In genomic region chr3:186882881-186883685, GRCh38 we compare ENCODE assay signal across 8 cellular contexts. TPM values are rescaled to one million over a fixed set of nuclear protein-coding genes. Genes with fewer than 3 reads are reported as not detected.
DNase-seq lines count a peak whose midpoint lies in the region; ATAC-seq and TF ChIP-seq lines count a peak whose summit lies in the region.

No MANE protein-coding gene starts in this region.

- no peak overlapping the region for H2BK120ac ChIP-seq in mesendoderm (ENCODE audit: low read depth, low read length)
- H2BK120ac ChIP-seq in H9 (ENCODE audit: low read depth, low read length, poor library complexity, severe bottlenecking): no peak overlapping the region

- intact Hi-C loops in left colon (cut with DNase I, micrococcal nuclease): no loop called here

- no peak overlapping the region for H2BK15ac ChIP-seq in mesendoderm (replicated peaks; ENCODE audit: low read depth)
- no peak overlapping the region for H2BK15ac ChIP-seq in H9 (ENCODE audit: low read depth, low read length)

- no peaks in the 10 kb centered on the region for H3K27me3 Mint-ChIP-seq in activated naive CD4-positive, alpha-beta T cell treated with anti-CD3 and anti-CD28 coated beads, Interleukin-2, amount 10 ng/mL, durations not matched to agents 7 days and 5 days
- no peaks in the 10 kb centered on the region for H3K27me3 Mint-ChIP-seq in H9 (ENCODE audit: low read depth)

- H3K27ac Mint-ChIP-seq in activated naive CD4-positive, alpha-beta T cell treated with anti-CD3 and anti-CD28 coated beads, Interleukin-2, amount 10 ng/mL, durations not matched to agents 7 days and 5 days: peak overlapping the region; percentile 64
- H3K27ac Mint-ChIP-seq in H9: no peak overlapping the region

- peaks cover 1% of the 10 kb centered on the region for H3K36me3 Mint-ChIP-seq in activated naive CD4-positive, alpha-beta T cell treated with anti-CD3 and anti-CD28 coated beads, Interleukin-2, amount 10 ng/mL, durations not matched to agents 7 days and 5 days
- H3K36me3 Mint-ChIP-seq in H9 (ENCODE audit: insufficient read depth in 1 of 3, low read depth in 3 of 3): 0 out of 7 replicates have a peak, but pooled peaks cover 0 to 4% (median 0%) of the 10 kb centered on the region in 3 experiments

- no CpG with 5 or more reads among the region's 6 CpGs for WGBS in mesendoderm (ENCODE audit: extremely low coverage, insufficient coverage, low lambda C conversion rate)
- no CpG with 5 or more reads among the region's 6 CpGs for WGBS in H9 (ENCODE audit: extremely low coverage, insufficient read length, low lambda C conversion rate)

- no peaks in the 10 kb centered on the region for H3K27me3 ChIP-seq in mesendoderm (ENCODE audit: insufficient read depth, low read length, poor library complexity)
- no peaks in the 10 kb centered on the region for H3K27me3 ChIP-seq in H9 (ENCODE audit: insufficient read depth, low read length)

- H3K23ac ChIP-seq in mesendoderm (ENCODE audit: low read length) (no peak overlapping the region), H9 (ENCODE audit: insufficient read length, low read depth, low read length) (no peak overlapping the region)

- no peak overlapping the region for H3K4me3 Mint-ChIP-seq in activated naive CD4-positive, alpha-beta T cell treated with anti-CD3 and anti-CD28 coated beads, Interleukin-2, amount 10 ng/mL, durations not matched to agents 7 days and 5 days
- no peak overlapping the region for H3K4me3 Mint-ChIP-seq in H9

- H3K14ac ChIP-seq in H9 (ENCODE audit: insufficient read depth, low read length): no peak overlapping the region

- H3K9me3 ChIP-seq in H9 (ENCODE audit: control insufficient read depth, low read depth, low read length): no peaks in the 10 kb centered on the region

- H3K4ac ChIP-seq in mesendoderm (ENCODE audit: low read depth, low read length): no peak overlapping the region
- H3K4ac ChIP-seq in H9 (ENCODE audit: low read depth, low read length): no peak overlapping the region

- DNase-seq in AG10803 (ENCODE audit: low read depth): peak; percentile 57
- peak; percentile 66 for DNase-seq in NCI-H226
- DNase-seq in activated naive CD4-positive, alpha-beta T cell treated with anti-CD3 and anti-CD28 coated beads, Interleukin-2, amount 10 ng/mL, durations not matched to agents 7 days and 5 days: peak; percentile 40
- peak; percentile 45 for DNase-seq in mesendoderm
- DNase-seq in hippocampal formation (lab: John Stamatoyannopoulos, UW): no peak
- no peak for DNase-seq in left colon
- DNase-seq in H9: no peak

- H3K4me1 Mint-ChIP-seq in activated naive CD4-positive, alpha-beta T cell treated with anti-CD3 and anti-CD28 coated beads, Interleukin-2, amount 10 ng/mL, durations not matched to agents 7 days and 5 days: peaks cover 47% of the 10 kb centered on the region
- peaks cover 40 to 48% of the 10 kb centered on the region in 2 experiments for H3K4me1 Mint-ChIP-seq in H9

- no peak overlapping the region for H2BK20ac ChIP-seq in H9 (ENCODE audit: low read depth, low read length, poor library complexity, severe bottlenecking)

- H3K18ac ChIP-seq in mesendoderm (ENCODE audit: low read length): no peak overlapping the region
- no peak overlapping the region for H3K18ac ChIP-seq in H9 (ENCODE audit: insufficient read length, low read depth, low read length)

- H3K79me1 ChIP-seq in mesendoderm (ENCODE audit: low read length) (no peaks in the 10 kb centered on the region), H9 (ENCODE audit: insufficient read depth, low read depth, low read length, poor library complexity, severe bottlenecking) (no peaks in the 10 kb centered on the region)

- H4K8ac ChIP-seq in mesendoderm (ENCODE audit: low read depth, low read length) (no peak overlapping the region), H9 (replicated peaks; ENCODE audit: insufficient read length, low read depth, low read length) (no peak overlapping the region)

- CTCF ChIA-PET in activated naive CD4-positive, alpha-beta T cell treated with anti-CD3 and anti-CD28 coated beads, Interleukin-2, amount 10 ng/mL, durations not matched to agents 7 days and 5 days (lab: Charles Lee): interaction anchor here (1.9 kb wide), 1 partner anchor 33 kb away, joined by 6 read pairs; no protein-coding TSS in a partner anchor

- peaks cover 3% of the 10 kb centered on the region for H3K9me3 Mint-ChIP-seq in activated naive CD4-positive, alpha-beta T cell treated with anti-CD3 and anti-CD28 coated beads, Interleukin-2, amount 10 ng/mL, durations not matched to agents 7 days and 5 days
- H3K9me3 Mint-ChIP-seq in H9: peaks cover 3 to 4% of the 10 kb centered on the region in 2 experiments; a peak in 4 of 5 replicates

- H3K9ac ChIP-seq in mesendoderm (ENCODE audit: low read length): no peak overlapping the region
- no peak overlapping the region for H3K9ac ChIP-seq in H9 (ENCODE audit: extremely low read depth, insufficient read length, low read length)

- H2AK5ac ChIP-seq in mesendoderm (ENCODE audit: low read length) (no peak overlapping the region), H9 (ENCODE audit: insufficient read length, low read length) (no peak overlapping the region)

- no peak overlapping the region for H3K27ac ChIP-seq in mesendoderm (ENCODE audit: low read depth, low read length)
- H3K27ac ChIP-seq in H9 (ENCODE audit: insufficient read length, low read depth, low read length): no peak overlapping the region

- TF ChIP-seq CTCF in AG10803 (conservative IDR thresholded peaks at IDR 0.05; ENCODE audit: low read length): no peak
- no peak for TF ChIP-seq CTCF in H9 (conservative IDR thresholded peaks at IDR 0.05)

- H3K79me2 ChIP-seq in mesendoderm (ENCODE audit: control insufficient read depth, insufficient read depth, low read length) (no peaks in the 10 kb centered on the region), H9 (ENCODE audit: insufficient read depth, low read length) (no peaks in the 10 kb centered on the region)

- no peak overlapping the region for H2BK12ac ChIP-seq in H9 (ENCODE audit: insufficient read length, low read depth, low read length)

- no peak overlapping the region for H3T11ph ChIP-seq in H9 (ENCODE audit: low read length)

- no peak overlapping the region for H2AFZ ChIP-seq in H9 (ENCODE audit: low read length)

- ATAC-seq in GM19023 (IDR thresholded peaks at IDR 0.05; ENCODE audit: unreplicated experiment) (no peak), left colon (no peak)

- H3K4me2 ChIP-seq in mesendoderm (ENCODE audit: low read length) (no peak overlapping the region), H9 (ENCODE audit: insufficient read depth, insufficient read length, low read length) (no peak overlapping the region)

- H2BK5ac ChIP-seq in mesendoderm (ENCODE audit: low read length) (no peak overlapping the region), H9 (ENCODE audit: insufficient read length, low read length) (no peak overlapping the region)

- H4K91ac ChIP-seq in H9 (ENCODE audit: insufficient read length, low read depth, low read length): no peak overlapping the region

- H3K4me1 ChIP-seq in mesendoderm (ENCODE audit: control insufficient read depth, low read depth, low read length) (peaks cover 4% of the 10 kb centered on the region), H9 (ENCODE audit: insufficient read depth, low read length) (peaks cover 3% of the 10 kb centered on the region; the same call in 1 of the 2 replicates)

- H3K56ac ChIP-seq in mesendoderm (ENCODE audit: low read length): no peak overlapping the region
- no peak overlapping the region for H3K56ac ChIP-seq in H9 (ENCODE audit: insufficient read length, low read depth, low read length)

- H4K5ac ChIP-seq in mesendoderm (ENCODE audit: low read length) (no peak overlapping the region), H9 (ENCODE audit: insufficient read length, low read depth, low read length) (no peak overlapping the region)

- no peaks in the 10 kb centered on the region for H4K20me1 ChIP-seq in H9 (ENCODE audit: control insufficient read depth, insufficient read depth, insufficient read length)

- no peaks in the 10 kb centered on the region for H3K36me3 ChIP-seq in mesendoderm (ENCODE audit: control insufficient read depth, insufficient read depth, low read length)

- no peak overlapping the region for H3K4me3 ChIP-seq in AG10803 (ENCODE audit: low read length)
- H3K4me3 ChIP-seq in mesendoderm (ENCODE audit: low read length): no peak overlapping the region

- no peaks in the 10 kb centered on the region for H3K23me2 ChIP-seq in H9 (ENCODE audit: insufficient read length, low read depth, low read length, poor library complexity, severe bottlenecking)

RNA-seq across cellular contexts. Expression of gene ADIPOQ, which starts 40.6 kb away (rescaled TPM):
- polyA plus RNA-seq in mesendoderm (2013, experiment 1 of 2): not detected
- polyA plus RNA-seq in mesendoderm (2013, experiment 2 of 2): not detected
- 1 to 10 TPM in 1 of 2 donors, under 1 TPM in 1; 0.15 to 3.1 TPM for total RNA-seq in left colon
- not detected in 2 replicates for total RNA-seq in H9 (2021)

RNA-seq across cellular contexts. Expression of gene ST6GAL1, which starts 47.2 kb away (rescaled TPM):
- polyA plus RNA-seq in mesendoderm (2013, experiment 1 of 2): 47.2 TPM
- polyA plus RNA-seq in mesendoderm (2013, experiment 2 of 2): 46.4 TPM
- total RNA-seq in left colon: 10 to 100 TPM; 57.3 to 62.6 TPM
- 139 and 141 TPM in 2 replicates for total RNA-seq in H9 (2021)

Comparison
In these comparisons a context has a peak if more than half of its experiments do, and no peak if none do; other contexts are left out.
1. DNase-seq: peak in AG10803 (single experiment), NCI-H226 (single experiment), activated naive CD4-positive, alpha-beta T cell treated with anti-CD3 and anti-CD28 coated beads, Interleukin-2, amount 10 ng/mL, durations not matched to agents 7 days and 5 days (single experiment) and mesendoderm (single experiment); none in hippocampal formation (0 of 2), left colon (0 of 2) and H9 (single experiment).